ENCODE assay signal across 15 cellular contexts in the genomic region with DNA sequence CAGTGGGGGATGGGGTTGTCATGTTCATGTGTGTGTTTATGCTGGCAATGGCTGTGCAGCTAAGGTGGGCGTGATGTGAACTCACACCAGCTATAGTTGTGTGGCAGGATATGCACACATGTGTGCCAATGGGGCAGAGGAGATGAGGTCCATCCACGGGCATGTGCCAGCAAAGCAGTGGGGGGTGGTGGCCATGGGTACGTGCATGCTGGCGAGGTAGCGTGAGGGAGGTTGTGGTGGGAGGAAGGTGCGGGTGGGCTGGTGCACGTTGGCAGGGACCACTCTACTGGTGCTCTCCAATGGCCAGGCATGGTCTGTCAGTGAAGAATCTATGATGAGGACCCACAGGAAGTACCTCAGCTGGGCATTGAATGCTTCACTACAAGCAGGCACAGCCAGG.
DNase-seq lines count a peak whose midpoint lies in the region; ATAC-seq, FAIRE-seq and TF ChIP-seq lines count a peak whose summit lies in the region.
"Had no signal": no experiment of that assay in that cellular context is flagged by ENCODE, and none has a peak within 500 bp of the region (broad histone marks: within the 10 kb centered on the region; RNA-seq: fewer than 3 reads in every experiment).

No MANE protein-coding gene starts in this region.

- no peaks in the 10 kb centered on the region for H3K9me2 ChIP-seq in HCT116 (ENCODE audit: insufficient read depth)

- dilution Hi-C loops in mammary epithelial cell (cut with HindIII; ENCODE audit: low sequenced_read_pairs): no loop called here

- CTCF ChIA-PET in HCT116 (lab: Charles Lee): no interaction called here
- CTCF ChIA-PET in mammary epithelial cell (lab: Charles Lee; ENCODE audit: low non-redundant PET): interaction anchor here (0.6 kb wide), 1 partner anchor 472 kb away, joined by 22 read pairs; no protein-coding TSS in a partner anchor

- no peaks in the 10 kb centered on the region for H3K4me1 ChIP-seq in HCT116 (ENCODE audit: control insufficient read depth in 1 of 2, insufficient read depth in 2 of 2, low read length in 2 of 2)
- peaks cover 27% of the 10 kb centered on the region for H3K4me1 ChIP-seq in SJSA1 (replicated peaks)
- peaks cover 0 to 8% of the 10 kb centered on the region in 2 donors for H3K4me1 ChIP-seq in kidney (ENCODE audit: control insufficient read depth in 1 of 2, insufficient read depth in 1 of 2, low read depth in 1 of 2, low read length in 2 of 2)
- H3K4me1 ChIP-seq in mammary epithelial cell (ENCODE audit: insufficient read depth, low read length): peaks cover 34% of the 10 kb centered on the region
- H3K4me1 ChIP-seq: BLaER1 had no signal

- FAIRE-seq in kidney (lab: Jason Lieb, UNC): no peak
- FAIRE-seq in urothelium cell line (lab: Jason Lieb, UNC): peak; percentile 81

- ATAC-seq in HCT116 (no peak), left lobe of liver (no peak)
- ATAC-seq: GM23338 had no signal

- RAD21 ChIA-PET in HCT116 (lab: Charles Lee; ENCODE audit: low non-redundant PET in 1 of 2, low total read pairs in 2 of 2, uncharacterized antibody in 2 of 2, unreplicated experiment in 2 of 2): no interaction called here

- TF ChIP-seq CTCF in HCT116 (IDR thresholded peaks at IDR 0.05 in 2 of 3, conservative IDR thresholded peaks at IDR 0.05 in 1 of 3; ENCODE audit: borderline replicate concordance in 1 of 3, insufficient read depth in 1 of 3, low read depth in 2 of 3, low read length in 2 of 3): no peak
- no peak for TF ChIP-seq CTCF in kidney (IDR thresholded peaks at IDR 0.05; ENCODE audit: borderline replicate concordance, extremely low read depth, insufficient read depth)
- TF ChIP-seq CTCF in mammary epithelial cell (conservative IDR thresholded peaks at IDR 0.05 in 1 of 2, IDR thresholded peaks at IDR 0.05 in 1 of 2; ENCODE audit: extremely low read depth in 1 of 2, insufficient read depth in 1 of 2, low read depth in 1 of 2, low read length in 2 of 2): no peak

- H3K9ac ChIP-seq in HCT116 (ENCODE audit: low read length): no peak overlapping the region
- H3K9ac ChIP-seq in kidney (ENCODE audit: low read length in 2 of 2): no peak overlapping the region
- no peak overlapping the region for H3K9ac ChIP-seq in mammary epithelial cell (ENCODE audit: insufficient read depth, low read length)
- H3K9ac ChIP-seq: BLaER1 had no signal

- H3K79me2 ChIP-seq in HCT116 (ENCODE audit: insufficient read depth, low read length): no peaks in the 10 kb centered on the region
- no peaks in the 10 kb centered on the region for H3K79me2 ChIP-seq in mammary epithelial cell (ENCODE audit: insufficient read depth, low read length)

- H3K4me2 ChIP-seq in HCT116 (ENCODE audit: low read length): no peak overlapping the region
- H3K4me2 ChIP-seq in mammary epithelial cell (ENCODE audit: insufficient read depth, low read depth, low read length): no peak overlapping the region
- H3K4me2 ChIP-seq: BLaER1, GM23338 had no signal

- DNase-seq in HCT116 (ENCODE audit: low read depth, low spot score) (no peak), SJSA1 (ENCODE audit: low read depth in 1 of 2, low spot score in 2 of 2) (no peak), kidney (peak; percentile 59), urothelium cell line (ENCODE audit: low spot score) (no peak), left lobe of liver (ENCODE audit: low spot score) (no peak), mammary epithelial cell (no peak), NCI-H1105 treated with DMSO at 0.1 percent for 48 hours (lab: John Stamatoyannopoulos, UW) (no peak)
- DNase-seq: 8988T; CD4-positive, alpha-beta memory T cell; DMS153; DMS79; GF-D8; H7 had no signal

- WGBS in mammary epithelial cell (ENCODE audit: low coverage, missing lambda C conversion rate): 63% methylated on average over 4 of the region's 7 CpGs

- no peak for TF ChIP-seq POLR2A in HCT116 (IDR thresholded peaks at IDR 0.05; ENCODE audit: borderline replicate concordance, extremely low read depth, insufficient read depth, insufficient read length)

- H3K4me3 ChIP-seq in HCT116 (replicated peaks in 1 of 2; ENCODE audit: low read depth in 1 of 2, low read length in 2 of 2): no peak overlapping the region
- no peak overlapping the region for H3K4me3 ChIP-seq in SJSA1
- no peak overlapping the region for H3K4me3 ChIP-seq in kidney (ENCODE audit: low read length in 2 of 2)
- no peak overlapping the region for H3K4me3 ChIP-seq in mammary epithelial cell (replicated peaks in 1 of 3; ENCODE audit: insufficient read depth in 1 of 3, low read depth in 2 of 3, low read length in 3 of 3)
- H3K4me3 ChIP-seq: BLaER1, GM23338 had no signal

- in situ Hi-C loops in mammary epithelial cell (cut with MboI; ENCODE audit: low sequenced_read_pairs in 2 of 2): no loop called here

- H4K20me1 ChIP-seq in HCT116 (ENCODE audit: insufficient read depth): no peaks in the 10 kb centered on the region
- no peaks in the 10 kb centered on the region for H4K20me1 ChIP-seq in mammary epithelial cell (ENCODE audit: insufficient read depth, low read length)
- H4K20me1 ChIP-seq: BLaER1 had no signal

- H3K27me3 ChIP-seq in HCT116 (ENCODE audit: insufficient read depth, low read length) (no peaks in the 10 kb centered on the region), SJSA1 (replicated peaks) (no peaks in the 10 kb centered on the region), mammary epithelial cell (ENCODE audit: insufficient read depth, low read length) (no peaks in the 10 kb centered on the region)
- H3K27me3 ChIP-seq: BLaER1 had no signal

- POLR2A ChIA-PET in HCT116 (lab: Charles Lee): no interaction called here

- TF ChIP-seq RAD21 in HCT116 (IDR thresholded peaks at IDR 0.05; ENCODE audit: low read depth): no peak

- intact Hi-C loops in HCT116 (cut with micrococcal nuclease) (no loop called here), kidney (cut with DNase I) (no loop called here), mammary epithelial cell (cut with micrococcal nuclease) (loop anchor here (10.0 kb wide), 1 partner anchor 117 kb away; no protein-coding TSS in a partner anchor)

- H3K27ac ChIP-seq in HCT116 (ENCODE audit: low read depth, low read length) (no peak overlapping the region), SJSA1 (0 out of 2 replicates have a peak overlapping the region, but pooled peaks have one; percentile 76), kidney (ENCODE audit: low read depth in 2 of 2, low read length in 2 of 2) (no peak overlapping the region), mammary epithelial cell (ENCODE audit: insufficient read depth, low read depth, low read length) (no peak overlapping the region)
- H3K27ac ChIP-seq: BLaER1 had no signal

- H3K36me3 ChIP-seq in HCT116 (ENCODE audit: control insufficient read depth in 1 of 2, insufficient read depth in 2 of 2, low read length in 2 of 2): no peaks in the 10 kb centered on the region
- no peaks in the 10 kb centered on the region for H3K36me3 ChIP-seq in SJSA1
- no peaks in the 10 kb centered on the region for H3K36me3 ChIP-seq in kidney (ENCODE audit: control insufficient read depth in 1 of 2, insufficient read depth in 2 of 2, low read length in 2 of 2)
- H3K36me3 ChIP-seq in mammary epithelial cell (ENCODE audit: insufficient read depth, low read length): no peaks in the 10 kb centered on the region
- H3K36me3 ChIP-seq: BLaER1 had no signal

- H3K9me3 ChIP-seq in HCT116 (ENCODE audit: control insufficient read depth in 1 of 2, insufficient read depth in 1 of 2, low read depth in 1 of 2, low read length in 2 of 2) (peaks cover 35 to 43% of the 10 kb centered on the region in 2 experiments; a peak in 3 of 4 replicates), SJSA1 (replicated peaks) (0 out of 2 replicates have a peak, but pooled peaks cover 2% of the 10 kb centered on the region), kidney (ENCODE audit: control insufficient read depth in 1 of 2, low read length in 2 of 2) (no peaks in the 10 kb centered on the region), mammary epithelial cell (replicated peaks; ENCODE audit: insufficient read depth, low read length) (peaks cover 2% of the 10 kb centered on the region)

- BruUV-seq in HCT116 (replicated peaks; lab: Mats Ljungman, UMichigan) (no TSS peak), mammary epithelial cell (replicated peaks; lab: Mats Ljungman, UMichigan) (no TSS peak)

- H2AFZ ChIP-seq in HCT116 (ENCODE audit: low read depth, low read length, poor library complexity, severe bottlenecking): no peak overlapping the region
- H2AFZ ChIP-seq in mammary epithelial cell (ENCODE audit: low read depth, low read length): no peak overlapping the region
- H2AFZ ChIP-seq: GM23338 had no signal

TF ChIP-seq in HCT116, 20 proteins besides CTCF, POLR2A, EP300 and RAD21:
- TF ChIP-seq YY1 (IDR thresholded peaks at IDR 0.05; ENCODE audit: extremely low read depth, insufficient replicate concordance, low read depth, low read length) (no peak), ZFX (IDR thresholded peaks at IDR 0.05) (0 out of 2 replicates have a peak, but pooled peaks have one; percentile 0)
